ENCODE assay signal across 14 cellular contexts in the genomic region with DNA sequence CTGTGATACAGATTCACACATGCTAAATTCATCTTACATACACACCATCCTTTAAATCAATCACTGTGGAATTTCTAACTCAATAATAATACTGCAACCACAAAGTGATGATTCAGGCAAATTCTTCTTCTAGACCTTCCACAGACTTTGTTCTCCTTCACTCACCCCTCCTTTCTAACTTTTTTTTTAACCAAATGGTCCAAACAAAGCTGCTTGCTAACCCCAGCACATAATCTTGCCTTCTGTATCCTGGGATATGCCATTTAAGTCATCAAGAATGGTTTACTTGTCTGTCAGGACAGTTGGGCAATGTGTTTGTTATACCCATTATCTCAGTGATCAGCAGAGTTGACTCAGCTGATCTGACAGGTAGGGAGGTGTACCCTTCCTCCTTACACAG. TPM values are rescaled to one million over a fixed set of nuclear protein-coding genes. Genes with fewer than 3 reads are reported as not detected.
DNase-seq lines count a peak whose midpoint lies in the region; ATAC-seq, FAIRE-seq and TF ChIP-seq lines count a peak whose summit lies in the region.
"Had no signal": no experiment of that assay in that cellular context is flagged by ENCODE, and none has a peak within 500 bp of the region (broad histone marks: within the 10 kb centered on the region; RNA-seq: fewer than 3 reads in every experiment).

No MANE protein-coding gene starts in this region.

- peaks cover 4% of the 10 kb centered on the region for H3K79me1 ChIP-seq in mesenchymal stem cell (replicated peaks; ENCODE audit: low read length, poor library complexity, severe bottlenecking)

- no peaks in the 10 kb centered on the region for H3K36me3 Mint-ChIP-seq in natural killer cell treated with Interleukin-12 subunit alpha and Interleukin-12 subunit beta and Interleukin-15 and Interleukin-18, amount 100 ng/mL, for 72 hours

- DNase-seq in ACHN: peak; percentile 69
- DNase-seq in HS-27A (ENCODE audit: low read depth): peak; percentile 17
- peak; percentile 43 for DNase-seq in bronchial epithelial cell (ENCODE audit: low read depth)
- DNase-seq in mesenchymal stem cell: peak; percentile 71
- no peak for DNase-seq in natural killer cell treated with Interleukin-12 subunit alpha and Interleukin-12 subunit beta and Interleukin-15 and Interleukin-18, amount 100 ng/mL, for 72 hours (ENCODE audit: low spot score)
- DNase-seq: adrenal gland, DND-41, NCI-H1105 treated with DMSO at 0.1 percent for 48 hours, NCI-H526, small intestine, upper lobe of right lung had no signal

- H4K91ac ChIP-seq in mesenchymal stem cell (ENCODE audit: low read length): no peak overlapping the region

- no peak overlapping the region for H2AFZ ChIP-seq in mesenchymal stem cell (ENCODE audit: low read depth, low read length)

- H3K27me3 ChIP-seq in bronchial epithelial cell (ENCODE audit: control insufficient read depth, insufficient read depth, low read length): no peaks in the 10 kb centered on the region
- no peaks in the 10 kb centered on the region for H3K27me3 ChIP-seq in mesenchymal stem cell (ENCODE audit: control insufficient read depth in 1 of 2, insufficient read depth in 1 of 2, low read length in 2 of 2)
- H3K27me3 ChIP-seq: adrenal gland, upper lobe of right lung had no signal

- H3K9me3 ChIP-seq in mesenchymal stem cell (ENCODE audit: control insufficient read depth, low read length): no peaks in the 10 kb centered on the region
- H3K9me3 ChIP-seq: adrenal gland, upper lobe of right lung had no signal

- H4K8ac ChIP-seq in mesenchymal stem cell (ENCODE audit: low read length): no peak overlapping the region

- no peak overlapping the region for H3K23ac ChIP-seq in mesenchymal stem cell (ENCODE audit: low read length in 2 of 2)

- in situ Hi-C loops in ACHN (cut with HindIII; ENCODE audit: low pct_ligation_motif_present, low pct_unique_long_range_greater_than_20kb, low sequenced_read_pairs): no loop called here

- no peak overlapping the region for H3K4me3 Mint-ChIP-seq in natural killer cell treated with Interleukin-12 subunit alpha and Interleukin-12 subunit beta and Interleukin-15 and Interleukin-18, amount 100 ng/mL, for 72 hours

- no peak overlapping the region for H2BK15ac ChIP-seq in mesenchymal stem cell (ENCODE audit: low read depth, poor library complexity, severe bottlenecking)

- no peaks in the 10 kb centered on the region for H3K4me1 Mint-ChIP-seq in natural killer cell treated with Interleukin-12 subunit alpha and Interleukin-12 subunit beta and Interleukin-15 and Interleukin-18, amount 100 ng/mL, for 72 hours (ENCODE audit: low read depth in 2 of 2)

- H3K14ac ChIP-seq in mesenchymal stem cell (ENCODE audit: low read length in 2 of 2): no peak overlapping the region

- peaks cover 6% of the 10 kb centered on the region for H3K4me1 ChIP-seq in mesenchymal stem cell (ENCODE audit: control insufficient read depth, insufficient read depth, low read depth, low read length)

- no peak for ATAC-seq in GM21526 (IDR thresholded peaks at IDR 0.05; ENCODE audit: low FRiP score, unreplicated experiment)
- no peak for ATAC-seq in natural killer cell treated with Interleukin-12 subunit alpha and Interleukin-12 subunit beta and Interleukin-15 and Interleukin-18, amount 100 ng/mL, for 72 hours
- ATAC-seq in GM18511 (IDR thresholded peaks at IDR 0.05; ENCODE audit: unreplicated experiment): no peak
- no peak for ATAC-seq in HG02852 (IDR thresholded peaks at IDR 0.05; ENCODE audit: unreplicated experiment)
- ATAC-seq: upper lobe of right lung had no signal

- no peak overlapping the region for H2BK120ac ChIP-seq in mesenchymal stem cell (ENCODE audit: low read depth, low read length)

- H2BK5ac ChIP-seq in mesenchymal stem cell (ENCODE audit: low read depth, low read length, poor library complexity, severe bottlenecking): no peak overlapping the region

- peak overlapping the region; percentile 63 for H3K27ac ChIP-seq in mesenchymal stem cell (ENCODE audit: low read length, poor library complexity, severe bottlenecking)
- H3K27ac ChIP-seq: upper lobe of right lung had no signal

- H3K9me3 Mint-ChIP-seq in natural killer cell treated with Interleukin-12 subunit alpha and Interleukin-12 subunit beta and Interleukin-15 and Interleukin-18, amount 100 ng/mL, for 72 hours: peaks cover 4% of the 10 kb centered on the region

- no peak for FAIRE-seq in bronchial epithelial cell (lab: Jason Lieb, UNC)

- H2BK12ac ChIP-seq in mesenchymal stem cell (ENCODE audit: low read length in 2 of 2): no peak overlapping the region

- peak overlapping the region; percentile 11 for H2AK5ac ChIP-seq in mesenchymal stem cell (ENCODE audit: low read length, severe bottlenecking)

- H3K4ac ChIP-seq in mesenchymal stem cell (ENCODE audit: low read depth in 1 of 2, low read length in 2 of 2): no peak overlapping the region

- no peak overlapping the region for H3K4me3 ChIP-seq in bronchial epithelial cell (ENCODE audit: low read depth, low read length)
- no peak overlapping the region for H3K4me3 ChIP-seq in mesenchymal stem cell (ENCODE audit: insufficient read depth in 1 of 2, low read depth in 1 of 2, low read length in 2 of 2)
- H3K4me3 ChIP-seq: upper lobe of right lung had no signal

- H3K36me3 ChIP-seq in bronchial epithelial cell (ENCODE audit: control insufficient read depth, insufficient read depth, low read length) (no peaks in the 10 kb centered on the region), mesenchymal stem cell (ENCODE audit: control insufficient read depth in 1 of 2, insufficient read depth in 2 of 2, low read depth in 1 of 2, low read length in 2 of 2) (peaks cover 0 to 31% of the 10 kb centered on the region in 2 experiments)

- no peak overlapping the region for H3K4me2 ChIP-seq in mesenchymal stem cell (ENCODE audit: low read length, poor library complexity, severe bottlenecking)

- no peak overlapping the region for H3K27ac Mint-ChIP-seq in natural killer cell treated with Interleukin-12 subunit alpha and Interleukin-12 subunit beta and Interleukin-15 and Interleukin-18, amount 100 ng/mL, for 72 hours

- no peak for TF ChIP-seq CTCF in bronchial epithelial cell (IDR thresholded peaks at IDR 0.05; ENCODE audit: insufficient read depth, low read length, severe bottlenecking)

- H3K27me3 Mint-ChIP-seq in natural killer cell treated with Interleukin-12 subunit alpha and Interleukin-12 subunit beta and Interleukin-15 and Interleukin-18, amount 100 ng/mL, for 72 hours: peaks cover 6 to 22% of the 10 kb centered on the region in 2 donors

- H3K18ac ChIP-seq in mesenchymal stem cell (ENCODE audit: low read depth in 1 of 2, low read length in 2 of 2): peak overlapping the region in 1 of 2 experiments; percentile 50

- no peak overlapping the region for H3K9ac ChIP-seq in mesenchymal stem cell (ENCODE audit: low read length)

RNA-seq across cellular contexts. Expression of a gene that starts 10.0 kb away (rescaled TPM):
- 1.0 and 1.1 TPM in 2 replicates for total RNA-seq in bronchial epithelial cell
- 7.2 TPM for polyA plus RNA-seq in mesenchymal stem cell (2013, experiment 1 of 2)
- polyA plus RNA-seq in mesenchymal stem cell (2013, experiment 2 of 2): 8.0 TPM
- under 1 TPM; 0.10 to 0.47 TPM for total RNA-seq in natural killer cell treated with Interleukin-12 subunit alpha and Interleukin-12 subunit beta and Interleukin-15 and Interleukin-18, amount 100 ng/mL, for 72 hours
